In the genomic region with DNA sequence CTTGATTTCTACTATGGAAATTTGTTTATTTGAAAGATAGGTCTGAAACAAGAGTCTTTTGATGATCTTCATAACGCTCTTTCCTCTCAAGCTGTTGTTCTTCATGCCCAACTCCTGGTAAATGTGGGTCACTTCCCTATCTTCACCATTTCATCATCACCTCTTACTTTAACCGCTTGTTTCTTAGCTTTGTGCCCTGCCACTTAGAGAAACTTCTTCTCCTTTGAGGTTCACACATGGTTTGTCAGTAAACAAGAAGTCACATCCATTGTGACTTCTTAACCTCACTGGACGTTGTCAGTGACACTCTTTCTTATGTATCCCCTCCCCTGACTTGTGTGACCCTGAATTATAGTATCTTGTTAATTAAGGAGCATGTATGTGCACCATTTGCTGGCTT, we compare ENCODE assay signal across 18 cellular contexts. TPM values are rescaled to one million over a fixed set of nuclear protein-coding genes. Genes with fewer than 3 reads are reported as not detected.
DNase-seq lines count a peak whose midpoint lies in the region; ATAC-seq, FAIRE-seq and TF ChIP-seq lines count a peak whose summit lies in the region.
"Had no signal": no experiment of that assay in that cellular context is flagged by ENCODE, and none has a peak within 500 bp of the region (broad histone marks: within the 10 kb centered on the region; RNA-seq: fewer than 3 reads in every experiment).

No MANE protein-coding gene starts in this region.

- H3K9me3 ChIP-seq in right atrium auricular region, result no peaks in the 10 kb centered on the region
- H3K9me3 ChIP-seq in astrocyte (ENCODE audit: insufficient read depth, low read depth, low read length), result no peaks in the 10 kb centered on the region
- no peaks in the 10 kb centered on the region for H3K9me3 ChIP-seq in mononuclear cell (ENCODE audit: low read depth, low read length)
- H3K9me3 ChIP-seq in upper lobe of right lung, result no peaks in the 10 kb centered on the region
- H3K9me3 ChIP-seq: A549 had no signal

- H3K4me1 ChIP-seq in right atrium auricular region (no peaks in the 10 kb centered on the region), astrocyte (ENCODE audit: insufficient read depth, low read length) (no peaks in the 10 kb centered on the region), mononuclear cell (ENCODE audit: insufficient read depth, low read length) (peaks cover 61% of the 10 kb centered on the region), upper lobe of right lung (no peaks in the 10 kb centered on the region)
- H3K4me1 ChIP-seq: A549 had no signal

- no peaks in the 10 kb centered on the region for H3K9me3 Mint-ChIP-seq in astrocyte (ENCODE audit: unreplicated experiment)
- H3K9me3 Mint-ChIP-seq: neural crest cell had no signal

- intact Hi-C loops in left cardiac atrium (cut with DNase I) (no loop called here), upper lobe of right lung (cut with DNase I) (no loop called here)

- H3K4me1 Mint-ChIP-seq in astrocyte (ENCODE audit: low read depth, unreplicated experiment), result peaks cover 23% of the 10 kb centered on the region

- H3K27me3 ChIP-seq in right atrium auricular region (no peaks in the 10 kb centered on the region), astrocyte (ENCODE audit: insufficient read depth, low read length) (no peaks in the 10 kb centered on the region), mononuclear cell (ENCODE audit: insufficient read depth, low read length) (no peaks in the 10 kb centered on the region), upper lobe of right lung (no peaks in the 10 kb centered on the region)

- peak overlapping the region in 1 of 2 donors; percentile 29 for H3K27ac ChIP-seq in right atrium auricular region
- no peak overlapping the region for H3K27ac ChIP-seq in astrocyte (ENCODE audit: low read depth, low read length)
- peak overlapping the region; percentile 38 for H3K27ac ChIP-seq in upper lobe of right lung
- H3K27ac ChIP-seq: A549 had no signal

- no peaks in the 10 kb centered on the region for H3K27me3 Mint-ChIP-seq in astrocyte (ENCODE audit: low read depth, unreplicated experiment)

- H2AFZ ChIP-seq in astrocyte (ENCODE audit: low read depth, low read length), result no peak overlapping the region

- no peak overlapping the region for H3K4me3 Mint-ChIP-seq in astrocyte (ENCODE audit: unreplicated experiment)
- H3K4me3 Mint-ChIP-seq: neural crest cell had no signal

- no peaks in the 10 kb centered on the region for H4K20me1 ChIP-seq in astrocyte (ENCODE audit: insufficient read depth, low read length)

- H3K4me3 ChIP-seq in right atrium auricular region, result no peak overlapping the region
- H3K4me3 ChIP-seq in astrocyte (ENCODE audit: insufficient read depth, low read depth, low read length), result no peak overlapping the region
- peak overlapping the region; percentile 5 for H3K4me3 ChIP-seq in mononuclear cell (ENCODE audit: low read length)
- peak overlapping the region; percentile 11 for H3K4me3 ChIP-seq in upper lobe of right lung
- H3K4me3 ChIP-seq: A549, smooth muscle cell had no signal

- peak; percentile 23 to 56 for ATAC-seq in left cardiac atrium
- ATAC-seq in upper lobe of right lung, result peak; percentile 75
- ATAC-seq in GM21825 (IDR thresholded peaks at IDR 0.05; ENCODE audit: unreplicated experiment), result no peak
- ATAC-seq: A549 had no signal

- H3K27ac Mint-ChIP-seq in astrocyte (ENCODE audit: unreplicated experiment), result no peak overlapping the region

- H3K36me3 Mint-ChIP-seq in astrocyte (ENCODE audit: low read depth, unreplicated experiment), result no peaks in the 10 kb centered on the region

- H3K79me2 ChIP-seq in astrocyte (ENCODE audit: insufficient read depth, low read length), result no peaks in the 10 kb centered on the region

- TF ChIP-seq CTCF in right atrium auricular region (IDR thresholded peaks at IDR 0.05) (no peak), astrocyte (IDR thresholded peaks at IDR 0.05; ENCODE audit: insufficient read depth, low read depth, low read length) (no peak), upper lobe of right lung (IDR thresholded peaks at IDR 0.05) (no peak)

- H3K4me2 ChIP-seq in astrocyte (ENCODE audit: low read length), result no peak overlapping the region
- H3K4me2 ChIP-seq: smooth muscle cell had no signal

- H3K36me3 ChIP-seq in right atrium auricular region, result no peaks in the 10 kb centered on the region
- H3K36me3 ChIP-seq in astrocyte (ENCODE audit: insufficient read depth, low read length), result no peaks in the 10 kb centered on the region
- H3K36me3 ChIP-seq in upper lobe of right lung, result no peaks in the 10 kb centered on the region

- H3K9ac ChIP-seq in astrocyte (ENCODE audit: low read length), result no peak overlapping the region

- peak; percentile 50 for FAIRE-seq in astrocyte (lab: Jason Lieb, UNC)
- FAIRE-seq: A549, endothelial cell of umbilical vein had no signal

- no peak for DNase-seq in left cardiac atrium
- DNase-seq in right atrium auricular region (ENCODE audit: low spot score), result no peak
- DNase-seq in astrocyte (ENCODE audit: low read depth), result no peak
- DNase-seq in upper lobe of right lung, result no peak
- DNase-seq in RPMI8226, result no peak
- no peak for DNase-seq in stimulated activated naive CD4-positive, alpha-beta T cell treated with Interleukin-2 at 50 U/mL for 16 hours (lab: John Stamatoyannopoulos, UW)
- DNase-seq: activated effector memory CD4-positive, alpha-beta T cell treated with Interleukin-2 at 50 U/mL for 16 hours; Calu3; NCI-H1417 treated with DMSO at 0.1 percent for 48 hours; NCI-H510A treated with DMSO at 0.1 percent for 48 hours had no signal

RNA-seq across cellular contexts. Expression of a gene that starts 16.9 kb away (rescaled TPM):
- 1 to 10 TPM; 1.0 to 2.5 TPM for total RNA-seq in left cardiac atrium
- under 1 TPM; 0.41 to 0.75 TPM for total RNA-seq in right atrium auricular region
- total RNA-seq in astrocyte, result not detected in 2 replicates
- total RNA-seq in mononuclear cell, result 14.9 TPM
- total RNA-seq in upper lobe of right lung, result 8.2 TPM
- total RNA-seq: Calu3, endothelial cell of umbilical vein, HT1080, neural crest cell, smooth muscle cell had no signal

RNA-seq across cellular contexts. Expression of a gene that starts 29.7 kb away (rescaled TPM):
- total RNA-seq in left cardiac atrium (not detected), right atrium auricular region (not detected), astrocyte (12.1 and 15.5 TPM in 2 replicates), mononuclear cell (not detected), upper lobe of right lung (0.67 TPM)
- total RNA-seq: endothelial cell of umbilical vein, neural crest cell, temporal lobe had no signal

RNA-seq across cellular contexts. Expression of a gene that starts 38.3 kb away (rescaled TPM):
- total RNA-seq in left cardiac atrium (1 to 10 TPM; 1.4 to 2.7 TPM), right atrium auricular region (1 to 10 TPM; 1.4 to 1.5 TPM), astrocyte (not detected in 2 replicates), mononuclear cell (14.1 TPM), upper lobe of right lung (3.1 TPM)
- total RNA-seq: Calu3, endothelial cell of umbilical vein, HT1080, neural crest cell, smooth muscle cell had no signal

Comparison
In these comparisons a context has a peak if more than half of its experiments do, and no peak if none do; other contexts are left out.
1. H3K4me3 ChIP-seq: peak in mononuclear cell (single experiment) and upper lobe of right lung (single experiment); none in right atrium auricular region (0 of 2) and astrocyte (single experiment).